16 cellular contexts compared by ENCODE assay signal in genomic region chr19:51706296-51706695, GRCh38. TPM values are rescaled to one million over a fixed set of nuclear protein-coding genes. Genes with fewer than 3 reads are reported as not detected.
A peak's percentile ranks its signal among the peaks of the same experiment; 100 is the strongest.
DNase-seq lines count a peak whose midpoint lies in the region; ATAC-seq and TF ChIP-seq lines count a peak whose summit lies in the region.
"Had no signal": no experiment of that assay in that cellular context is flagged by ENCODE, and none has a peak within 500 bp of the region (broad histone marks: within the 10 kb centered on the region; RNA-seq: fewer than 3 reads in every experiment).

No MANE protein-coding gene starts in this region.

- H3K4me1 Mint-ChIP-seq in CD4-positive, alpha-beta T cell (ENCODE audit: low read depth), result peaks cover 45% of the 10 kb centered on the region
- H3K4me1 Mint-ChIP-seq in GM23338, result peaks cover 23% of the 10 kb centered on the region
- peaks cover 16% of the 10 kb centered on the region for H3K4me1 Mint-ChIP-seq in activated naive CD8-positive, alpha-beta T cell treated with anti-CD3 and anti-CD28 coated beads, Interleukin-2, amount 10 ng/mL, durations not matched to agents 7 days and 5 days
- peaks cover 37 to 49% (median 45%) of the 10 kb centered on the region in 4 donors for H3K4me1 Mint-ChIP-seq in naive thymus-derived CD8-positive, alpha-beta T cell

- H3K4me3 ChIP-seq in GM23338, result no peak overlapping the region
- H3K4me3 ChIP-seq: K562, prostate gland had no signal

- in situ Hi-C loops in GM13977 (cut with MboI; ENCODE audit: low pct_unique_long_range_greater_than_20kb, low sequenced_read_pairs, unreplicated experiment), result no loop called here

- H3K36me3 Mint-ChIP-seq in CD4-positive, alpha-beta T cell (ENCODE audit: low read depth), result peaks cover 24% of the 10 kb centered on the region
- H3K36me3 Mint-ChIP-seq in GM23338 (ENCODE audit: low read depth), result peaks cover 17% of the 10 kb centered on the region
- H3K36me3 Mint-ChIP-seq in activated naive CD8-positive, alpha-beta T cell treated with anti-CD3 and anti-CD28 coated beads, Interleukin-2, amount 10 ng/mL, durations not matched to agents 7 days and 5 days, result peaks cover 24% of the 10 kb centered on the region
- peaks cover 8 to 23% (median 12%) of the 10 kb centered on the region in 3 donors for H3K36me3 Mint-ChIP-seq in naive thymus-derived CD8-positive, alpha-beta T cell

- CTCF ChIA-PET in CD4-positive, alpha-beta T cell (lab: Charles Lee), result no interaction called here

- H4K20me1 ChIP-seq in GM23338 (replicated peaks; ENCODE audit: insufficient read depth), result 0 out of 2 replicates have a peak, but pooled peaks cover 3% of the 10 kb centered on the region

- DNase-seq in CD4-positive, alpha-beta T cell, result no peak
- DNase-seq in GM23338 (ENCODE audit: low spot score) (no peak), GM13977 (ENCODE audit: low spot score) (no peak), DMS53 treated with DMSO at 0.1 percent for 48 hours (lab: John Stamatoyannopoulos, UW; ENCODE audit: unreplicated experiment) (no peak), NCI-H82 treated with DMSO at 0.1 percent for 48 hours (lab: John Stamatoyannopoulos, UW; ENCODE audit: unreplicated experiment) (no peak)
- no peak for DNase-seq in activated naive CD8-positive, alpha-beta T cell treated with anti-CD3 and anti-CD28 coated beads, Interleukin-2, amount 10 ng/mL, durations not matched to agents 7 days and 5 days
- peak in 1 of 10 donors; percentile 36 for DNase-seq in naive thymus-derived CD8-positive, alpha-beta T cell
- DNase-seq: activated effector memory CD4-positive, alpha-beta T cell treated with Interleukin-2 at 50 U/mL for 16 hours; BE2C; DND-41; kidney glomerular epithelial cell; NCI-H1105; NK-92 treated with Interleukin-12 subunit alpha and Interleukin-12 subunit beta, amount 100 ng/mL, for 24 hours had no signal

- no peaks in the 10 kb centered on the region for H3K79me2 ChIP-seq in GM23338 (replicated peaks; ENCODE audit: insufficient read depth)

- no peaks in the 10 kb centered on the region for H3K9me2 ChIP-seq in GM23338 (ENCODE audit: insufficient read depth)

- peak overlapping the region; percentile 76 for H3K4me3 Mint-ChIP-seq in CD4-positive, alpha-beta T cell
- peak overlapping the region; percentile 30; the same call in 2 of the 3 replicates for H3K4me3 Mint-ChIP-seq in GM23338
- H3K4me3 Mint-ChIP-seq in activated naive CD8-positive, alpha-beta T cell treated with anti-CD3 and anti-CD28 coated beads, Interleukin-2, amount 10 ng/mL, durations not matched to agents 7 days and 5 days, result peak overlapping the region; percentile 22
- H3K4me3 Mint-ChIP-seq in naive thymus-derived CD8-positive, alpha-beta T cell, result peak overlapping the region; percentile 19 to 96 (median 69)

- no peaks in the 10 kb centered on the region for H3K9me3 Mint-ChIP-seq in CD4-positive, alpha-beta T cell
- H3K9me3 Mint-ChIP-seq in GM23338, result no peaks in the 10 kb centered on the region; the same call in 1 of the 3 replicates
- H3K9me3 Mint-ChIP-seq in activated naive CD8-positive, alpha-beta T cell treated with anti-CD3 and anti-CD28 coated beads, Interleukin-2, amount 10 ng/mL, durations not matched to agents 7 days and 5 days, result peaks cover 5% of the 10 kb centered on the region
- peaks cover 0 to 2% (median 0%) of the 10 kb centered on the region in 9 donors for H3K9me3 Mint-ChIP-seq in naive thymus-derived CD8-positive, alpha-beta T cell

- TF ChIP-seq CTCF in CD4-positive, alpha-beta T cell (IDR thresholded peaks at IDR 0.05), result no peak
- no peak for TF ChIP-seq CTCF in GM23338 (conservative IDR thresholded peaks at IDR 0.05; ENCODE audit: low read depth in 2 of 2)
- TF ChIP-seq CTCF in GM13977 (IDR thresholded peaks at IDR 0.05; ENCODE audit: extremely low read depth, insufficient read depth, missing control alignments), result no peak

- H3K4me2 ChIP-seq in GM23338, result no peak overlapping the region

- no peak overlapping the region for H2AFZ ChIP-seq in GM23338

- peaks cover 15% of the 10 kb centered on the region for H3K4me1 ChIP-seq in GM23338 (ENCODE audit: insufficient read depth)
- H3K4me1 ChIP-seq: BE2C had no signal

- peaks cover 3% of the 10 kb centered on the region; the same call in 1 of the 2 replicates for H3F3A ChIP-seq in GM23338 (replicated peaks; ENCODE audit: low read depth)

- no peak overlapping the region for H3K27ac ChIP-seq in CD4-positive, alpha-beta T cell (ENCODE audit: low read depth, low read length)
- no peak overlapping the region for H3K27ac ChIP-seq in GM23338 (ENCODE audit: low read depth)
- H3K27ac ChIP-seq: prostate gland had no signal

- H3K27ac Mint-ChIP-seq in CD4-positive, alpha-beta T cell, result peak overlapping the region; percentile 84
- no peak overlapping the region for H3K27ac Mint-ChIP-seq in GM23338
- H3K27ac Mint-ChIP-seq in activated naive CD8-positive, alpha-beta T cell treated with anti-CD3 and anti-CD28 coated beads, Interleukin-2, amount 10 ng/mL, durations not matched to agents 7 days and 5 days, result no peak overlapping the region
- peak overlapping the region; percentile 3 to 96 (median 76) for H3K27ac Mint-ChIP-seq in naive thymus-derived CD8-positive, alpha-beta T cell

- no peaks in the 10 kb centered on the region for H3K27me3 ChIP-seq in CD4-positive, alpha-beta T cell (ENCODE audit: control insufficient read depth, insufficient read depth, low read length)
- H3K27me3 ChIP-seq in GM23338 (ENCODE audit: insufficient read depth), result 0 out of 2 replicates have a peak, but pooled peaks cover 4% of the 10 kb centered on the region
- H3K27me3 ChIP-seq: BE2C had no signal

- H3K27me3 Mint-ChIP-seq in CD4-positive, alpha-beta T cell, result no peaks in the 10 kb centered on the region
- peaks cover 28% of the 10 kb centered on the region for H3K27me3 Mint-ChIP-seq in GM23338 (ENCODE audit: insufficient read depth, low read depth, poor library complexity)
- peaks cover 21% of the 10 kb centered on the region for H3K27me3 Mint-ChIP-seq in activated naive CD8-positive, alpha-beta T cell treated with anti-CD3 and anti-CD28 coated beads, Interleukin-2, amount 10 ng/mL, durations not matched to agents 7 days and 5 days
- H3K27me3 Mint-ChIP-seq in naive thymus-derived CD8-positive, alpha-beta T cell, result peaks cover 0 to 6% (median 0%) of the 10 kb centered on the region in 5 donors

- intact Hi-C loops in CD4-positive, alpha-beta T cell (cut with DNase I, micrococcal nuclease), result loop anchor here in 1 of 2 experiments (10.0 kb wide), 2 partner anchors 219 to 601 kb away; partner anchors contain the start of genes CTU1 and ZNF613

- POLR2A ChIA-PET in CD4-positive, alpha-beta T cell (lab: Charles Lee), result no interaction called here
- POLR2A ChIA-PET in activated naive CD8-positive, alpha-beta T cell treated with anti-CD3 and anti-CD28 coated beads, Interleukin-2, amount 10 ng/mL, durations not matched to agents 7 days and 5 days (lab: Charles Lee), result no interaction called here
- POLR2A ChIA-PET in naive thymus-derived CD8-positive, alpha-beta T cell (lab: Charles Lee), result no interaction called here

- H3K9me3 ChIP-seq in CD4-positive, alpha-beta T cell (ENCODE audit: control insufficient read depth, low read length), result no peaks in the 10 kb centered on the region
- H3K9me3 ChIP-seq: BE2C, prostate gland had no signal

- H3K36me3 ChIP-seq in GM23338 (ENCODE audit: insufficient read depth), result no peaks in the 10 kb centered on the region
- H3K36me3 ChIP-seq: prostate gland had no signal

- ATAC-seq in CD4-positive, alpha-beta T cell (ENCODE audit: poor library complexity), result no peak
- no peak for ATAC-seq in GM23338
- ATAC-seq in activated naive CD8-positive, alpha-beta T cell treated with anti-CD3 and anti-CD28 coated beads, Interleukin-2, amount 10 ng/mL, durations not matched to agents 7 days and 5 days (ENCODE audit: low read depth), result no peak
- no peak for ATAC-seq in naive thymus-derived CD8-positive, alpha-beta T cell
- ATAC-seq: activated CD4-positive, CD25-positive, alpha-beta regulatory T cell treated with anti-CD3 and anti-CD28 coated beads, Interleukin-2, amount 50 U/mL, for 24 hours; K562 had no signal

RNA-seq across cellular contexts. Expression of gene SPACA6, which starts 13.2 kb away (rescaled TPM):
- total RNA-seq in CD4-positive, alpha-beta T cell, result 1 to 10 TPM; 2.8 to 3.6 TPM
- 5.1 and 5.2 TPM in 2 replicates for total RNA-seq in GM23338 (2014; rRNA removed; shearing (Covaris generic))
- polyA plus RNA-seq in GM23338 (2016; fragmentation: Nextera tagmentation; extraction: Ambion mirVana), result 8.2 and 11.5 TPM in 2 replicates
- 1 to 10 TPM; 4.8 TPM for total RNA-seq in activated naive CD8-positive, alpha-beta T cell treated with anti-CD3 and anti-CD28 coated beads, Interleukin-2, amount 10 ng/mL, durations not matched to agents 7 days and 5 days
- 10 to 100 TPM; 11.9 to 12.3 TPM for total RNA-seq in naive thymus-derived CD8-positive, alpha-beta T cell
- polyA plus RNA-seq in naive thymus-derived CD8-positive, alpha-beta T cell, result 1 to 10 TPM; 2.0 to 4.0 (median 3.5) TPM

RNA-seq across cellular contexts. Expression of gene HAS1, which starts 17.5 kb away (rescaled TPM):
- not detected for total RNA-seq in CD4-positive, alpha-beta T cell
- total RNA-seq in GM23338 (2014; rRNA removed; shearing (Covaris generic)), result 1.8 and 2.0 TPM in 2 replicates
- polyA plus RNA-seq in GM23338 (2016; fragmentation: Nextera tagmentation; extraction: Ambion mirVana), result 0.40 and 0.75 TPM in 2 replicates
- total RNA-seq in activated naive CD8-positive, alpha-beta T cell treated with anti-CD3 and anti-CD28 coated beads, Interleukin-2, amount 10 ng/mL, durations not matched to agents 7 days and 5 days, result not detected
- total RNA-seq in naive thymus-derived CD8-positive, alpha-beta T cell, result not detected
- under 1 TPM in 1 of 3 donors, not detected in 2; 0.09 TPM for polyA plus RNA-seq in naive thymus-derived CD8-positive, alpha-beta T cell

RNA-seq across cellular contexts. Expression of gene FPR1, which starts 45.4 kb away (rescaled TPM):
- total RNA-seq in CD4-positive, alpha-beta T cell, result 1 to 10 TPM; 1.2 to 1.9 TPM
- total RNA-seq in GM23338 (2014; rRNA removed; shearing (Covaris generic)), result not detected in 2 replicates
- not detected in 2 replicates for polyA plus RNA-seq in GM23338 (2016; fragmentation: Nextera tagmentation; extraction: Ambion mirVana)
- total RNA-seq in activated naive CD8-positive, alpha-beta T cell treated with anti-CD3 and anti-CD28 coated beads, Interleukin-2, amount 10 ng/mL, durations not matched to agents 7 days and 5 days, result not detected
- not detected for total RNA-seq in naive thymus-derived CD8-positive, alpha-beta T cell
- polyA plus RNA-seq in naive thymus-derived CD8-positive, alpha-beta T cell, result under 1 TPM in 2 of 3 donors, not detected in 1; 0.11 to 0.49 TPM

RNA-seq across cellular contexts. Expression of gene FPR2, which starts 54.7 kb away (rescaled TPM):
- total RNA-seq in CD4-positive, alpha-beta T cell, result not detected
- not detected in 2 replicates for total RNA-seq in GM23338 (2014; rRNA removed; shearing (Covaris generic))
- not detected in 2 replicates for polyA plus RNA-seq in GM23338 (2016; fragmentation: Nextera tagmentation; extraction: Ambion mirVana)
- not detected for total RNA-seq in activated naive CD8-positive, alpha-beta T cell treated with anti-CD3 and anti-CD28 coated beads, Interleukin-2, amount 10 ng/mL, durations not matched to agents 7 days and 5 days
- total RNA-seq in naive thymus-derived CD8-positive, alpha-beta T cell, result not detected
- not detected for polyA plus RNA-seq in naive thymus-derived CD8-positive, alpha-beta T cell
- total RNA-seq: K562 had no signal

RNA-seq across cellular contexts. Expression of gene SIGLEC14, which starts 59.7 kb away (rescaled TPM):
- 1 to 10 TPM in 1 of 2 experiments, under 1 TPM in 1; 0.87 to 1.3 TPM for total RNA-seq in CD4-positive, alpha-beta T cell
- total RNA-seq in GM23338 (2014; rRNA removed; shearing (Covaris generic)), result not detected in 2 replicates
- polyA plus RNA-seq in GM23338 (2016; fragmentation: Nextera tagmentation; extraction: Ambion mirVana), result 0.10 TPM in 1 of 2 replicates, not detected in the other
- total RNA-seq in activated naive CD8-positive, alpha-beta T cell treated with anti-CD3 and anti-CD28 coated beads, Interleukin-2, amount 10 ng/mL, durations not matched to agents 7 days and 5 days, result under 1 TPM; 0.33 to 0.57 TPM
- under 1 TPM; 0.33 to 0.83 TPM for total RNA-seq in naive thymus-derived CD8-positive, alpha-beta T cell
- under 1 TPM in 1 of 3 donors, not detected in 2; 0.07 TPM for polyA plus RNA-seq in naive thymus-derived CD8-positive, alpha-beta T cell
- total RNA-seq: K562 had no signal
- polyA plus RNA-seq: K562 had no signal

Comparison
In these comparisons a context has a peak if more than half of its experiments do, and no peak if none do; other contexts are left out.
1. H3K27ac Mint-ChIP-seq: peak in CD4-positive, alpha-beta T cell (single experiment) and naive thymus-derived CD8-positive, alpha-beta T cell (10 of 10); none in GM23338 (single experiment) and activated naive CD8-positive, alpha-beta T cell treated with anti-CD3 and anti-CD28 coated beads, Interleukin-2, amount 10 ng/mL, durations not matched to agents 7 days and 5 days (single experiment).
2. H3K4me3 Mint-ChIP-seq: peak in every context shown above with its lines; median percentile 76 in CD4-positive, alpha-beta T cell; 69 in naive thymus-derived CD8-positive, alpha-beta T cell; 30 in GM23338; 22 in activated naive CD8-positive, alpha-beta T cell treated with anti-CD3 and anti-CD28 coated beads, Interleukin-2, amount 10 ng/mL, durations not matched to agents 7 days and 5 days.